Comparison of ENCODE assay signal across 13 cellular contexts in the genomic region with DNA sequence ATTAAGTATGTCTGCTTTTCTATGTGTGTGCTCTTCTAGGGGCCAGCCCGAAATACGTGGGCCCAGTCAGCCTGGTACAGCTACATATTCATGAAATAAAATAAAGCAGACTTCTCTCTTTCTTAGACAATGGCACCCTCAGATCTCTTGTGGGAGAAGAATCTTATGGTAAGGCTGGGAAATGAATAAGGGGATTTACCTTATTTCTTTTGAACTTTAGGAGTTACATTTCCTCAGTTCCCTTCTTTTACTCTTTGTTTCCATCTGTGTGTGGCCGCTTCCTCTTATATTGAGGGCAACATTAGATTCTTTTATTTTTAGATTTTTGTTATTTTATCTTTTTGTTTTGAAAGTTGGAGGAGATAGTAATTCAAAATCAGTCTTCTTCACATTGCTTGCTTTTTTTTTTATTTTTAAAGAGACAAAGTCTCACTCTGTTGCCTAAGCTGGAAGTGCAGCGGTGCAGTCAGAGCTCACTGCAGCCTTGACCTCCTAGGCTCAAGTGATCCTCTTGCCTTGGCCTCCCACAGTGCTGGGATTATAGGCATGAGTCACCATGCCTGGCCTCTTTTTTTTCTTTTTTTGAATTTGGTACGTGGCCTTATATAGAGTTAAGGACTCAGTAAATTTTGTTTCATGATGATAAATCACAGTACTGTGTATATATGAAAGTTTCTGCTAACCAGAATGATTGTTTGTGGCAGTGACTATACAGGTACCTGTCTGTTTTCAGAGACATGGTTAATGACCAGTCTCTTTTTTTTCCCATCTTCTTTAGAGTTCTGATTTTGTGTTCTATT. TPM values are rescaled to one million over a fixed set of nuclear protein-coding genes. Genes with fewer than 3 reads are reported as not detected.
DNase-seq lines count a peak whose midpoint lies in the region; ATAC-seq, FAIRE-seq and TF ChIP-seq lines count a peak whose summit lies in the region.
"Had no signal": no experiment of that assay in that cellular context is flagged by ENCODE, and none has a peak within 500 bp of the region (broad histone marks: within the 10 kb centered on the region; RNA-seq: fewer than 3 reads in every experiment).

No MANE protein-coding gene starts in this region.

- 28 to 30% methylated on average over 5 of the region's 5 CpGs for WGBS in tibial nerve, 2 donors

- FAIRE-seq in RCC 7860 (lab: Jason Lieb, UNC): peak; percentile 88

- no peak for TF ChIP-seq POLR2A in tibial nerve (IDR thresholded peaks at IDR 0.05)

- peak overlapping the region; percentile 43 for H3K27ac ChIP-seq in left ventricle myocardium inferior (replicated peaks)
- peak overlapping the region in 3 of 4 donors; percentile 54 to 100 (median 99) for H3K27ac ChIP-seq in tibial nerve
- H3K27ac ChIP-seq in effector memory CD4-positive, alpha-beta T cell (ENCODE audit: insufficient read depth, low read length, poor library complexity, severe bottlenecking): no peak overlapping the region
- H3K27ac ChIP-seq: C4-2B, WERI-Rb-1 had no signal

- DNase-seq in left ventricle myocardium inferior (no peak), cardiac septum (ENCODE audit: low spot score) (no peak), RCC 7860 (ENCODE audit: low spot score) (peak; percentile 78), fibroblast of villous mesenchyme (ENCODE audit: low read depth) (peak; percentile 42), tibial nerve (ENCODE audit: low spot score in 2 of 2) (no peak), H7 (no peak)
- DNase-seq in effector memory CD4-positive, alpha-beta T cell: no peak
- DNase-seq: activated effector memory CD4-positive, alpha-beta T cell treated with Interleukin-2 at 50 U/mL for 16 hours; NCI-H1930; stimulated activated CD8-positive, alpha-beta memory T cell treated with anti-CD3 and anti-CD28 coated beads, Interleukin-4, amount 100 ng/mL, for 48 hours; WERI-Rb-1 had no signal

- no peaks in the 10 kb centered on the region for H3K9me3 ChIP-seq in left ventricle myocardium inferior (replicated peaks)
- H3K9me3 ChIP-seq in tibial nerve: no peaks in the 10 kb centered on the region
- H3K9me3 ChIP-seq in effector memory CD4-positive, alpha-beta T cell (ENCODE audit: control insufficient read depth, low read length): no peaks in the 10 kb centered on the region

- intact Hi-C loops in left ventricle myocardium inferior (cut with micrococcal nuclease) (no loop called here), cardiac septum (cut with DNase I) (no loop called here)

- no peak for TF ChIP-seq CTCF in left ventricle myocardium inferior (IDR thresholded peaks at IDR 0.05; ENCODE audit: borderline replicate concordance)
- TF ChIP-seq CTCF in fibroblast of villous mesenchyme (IDR thresholded peaks at IDR 0.05; ENCODE audit: insufficient read depth, low read depth, low read length): no peak
- TF ChIP-seq CTCF in tibial nerve (IDR thresholded peaks at IDR 0.05): no peak

- H3K4me3 ChIP-seq in left ventricle myocardium inferior (peak overlapping the region; percentile 73), fibroblast of villous mesenchyme (ENCODE audit: low read depth, low read length) (no peak overlapping the region), tibial nerve (no peak overlapping the region), H7 (ENCODE audit: insufficient read depth, low read depth, low read length) (no peak overlapping the region)
- no peak overlapping the region for H3K4me3 ChIP-seq in effector memory CD4-positive, alpha-beta T cell (ENCODE audit: insufficient read depth, low read depth, low read length, poor library complexity, severe bottlenecking)

- H3K36me3 ChIP-seq in left ventricle myocardium inferior (peaks cover 6% of the 10 kb centered on the region), tibial nerve (peaks cover 0 to 9% (median 0%) of the 10 kb centered on the region in 3 donors), H7 (replicated peaks; ENCODE audit: control insufficient read depth, insufficient read depth, low read length) (no peaks in the 10 kb centered on the region)
- H3K36me3 ChIP-seq in effector memory CD4-positive, alpha-beta T cell (ENCODE audit: control insufficient read depth, insufficient read depth, low read length): no peaks in the 10 kb centered on the region
- H3K36me3 ChIP-seq: WERI-Rb-1 had no signal

- H3K27me3 ChIP-seq in left ventricle myocardium inferior (ENCODE audit: low read depth) (no peaks in the 10 kb centered on the region), tibial nerve (no peaks in the 10 kb centered on the region), H7 (ENCODE audit: control insufficient read depth, insufficient read depth, low read length) (no peaks in the 10 kb centered on the region)
- peaks cover 12% of the 10 kb centered on the region for H3K27me3 ChIP-seq in effector memory CD4-positive, alpha-beta T cell (replicated peaks; ENCODE audit: control insufficient read depth, insufficient read depth, low read length, poor library complexity, severe bottlenecking)

- ATAC-seq in GM18868 (IDR thresholded peaks at IDR 0.05; ENCODE audit: unreplicated experiment): no peak

- TF ChIP-seq EP300 in tibial nerve (IDR thresholded peaks at IDR 0.05): no peak

- peaks cover 91% of the 10 kb centered on the region for H3K4me1 ChIP-seq in left ventricle myocardium inferior
- peaks cover 0 to 94% (median 34%) of the 10 kb centered on the region in 4 donors for H3K4me1 ChIP-seq in tibial nerve
- H3K4me1 ChIP-seq in effector memory CD4-positive, alpha-beta T cell (ENCODE audit: control insufficient read depth, insufficient read depth, low read length, poor library complexity, severe bottlenecking): no peaks in the 10 kb centered on the region

RNA-seq across cellular contexts. Expression of a gene that starts 9.1 kb away (rescaled TPM):
- 84.1 TPM for total RNA-seq in left ventricle myocardium inferior
- total RNA-seq in cardiac septum: 104 TPM
- 541 and 761 TPM in 2 replicates for total RNA-seq in fibroblast of villous mesenchyme
- total RNA-seq in tibial nerve: 100 to 1,000 TPM; 288 to 318 (median 304) TPM
- total RNA-seq in H7 (2014; rRNA removed; shearing (Covaris generic)): 116 and 163 TPM in 2 replicates

Comparison
In these comparisons a context has a peak if more than half of its experiments do, and no peak if none do; other contexts are left out.
1. DNase-seq: peak in RCC 7860 (single experiment) and fibroblast of villous mesenchyme (single experiment); none in left ventricle myocardium inferior (single experiment), cardiac septum (single experiment), tibial nerve (0 of 2), H7 (single experiment) and effector memory CD4-positive, alpha-beta T cell (0 of 3).